8 cellular contexts compared by ENCODE assay signal in genomic region chr14:32202941-32203882, GRCh38. TPM values are rescaled to one million over a fixed set of nuclear protein-coding genes. Genes with fewer than 3 reads are reported as not detected.
A peak's percentile ranks its signal among the peaks of the same experiment; 100 is the strongest.
DNase-seq lines count a peak whose midpoint lies in the region; ATAC-seq and TF ChIP-seq lines count a peak whose summit lies in the region.

Gene RNU6-8, minus strand, starts transcription at chr14:32203269.

- CTCF ChIA-PET in OCI-LY7 (lab: Charles Lee; ENCODE audit: unreplicated experiment) = no interaction called here

- DNase-seq in D341Med (ENCODE audit: low spot score) (peak; percentile 96), OCI-LY7 (ENCODE audit: low spot score) (peak; percentile 93)
- peak; percentile 86 for DNase-seq in activated T-cell treated with anti-CD3 and anti-CD28 coated beads, Interleukin-2, amount 50 U/mL, for 1 hour
- peak; percentile 88 for DNase-seq in stimulated activated CD8-positive, alpha-beta memory T cell treated with anti-CD3 and anti-CD28 coated beads, Interleukin-4, amount 100 ng/mL, for 48 hours

- H4K20me1 ChIP-seq in OCI-LY7 (ENCODE audit: insufficient read depth, low read length) = no peaks in the 10 kb centered on the region

- POLR2A ChIA-PET in OCI-LY7 (lab: Charles Lee) = interaction anchor here (0.7 to 1.1 kb wide), 2 partner anchors 128 to 363 kb away, joined by 3 to 4 read pairs; no protein-coding TSS in a partner anchor

- H3K4me1 ChIP-seq in HUES6 (ENCODE audit: control insufficient read depth, insufficient read depth, low read length) (peaks cover 4% of the 10 kb centered on the region; the same call in 1 of the 2 replicates), OCI-LY7 (ENCODE audit: insufficient read depth, low read length, poor library complexity, severe bottlenecking) (peaks cover 39% of the 10 kb centered on the region), esophagus (ENCODE audit: control insufficient read depth in 2 of 2, insufficient read depth in 2 of 2, low read length in 1 of 2) (peaks cover 0 to 2% of the 10 kb centered on the region in 2 donors), mucosa of stomach (ENCODE audit: control insufficient read depth, insufficient read depth, low read length) (peaks cover 11% of the 10 kb centered on the region)

- peak within 1 kb of the TSS; percentile 96 for H3K4me2 ChIP-seq in OCI-LY7 (ENCODE audit: low read length)

- no TSS peak for BruUV-seq in OCI-LY7 (replicated peaks; lab: Mats Ljungman, UMichigan)

- H3K9ac ChIP-seq in HUES6 (ENCODE audit: low read length) (peak within 1 kb of the TSS; percentile 99), mucosa of stomach (ENCODE audit: low read length) (peak within 1 kb of the TSS; percentile 67)

- H3K27me3 ChIP-seq in HUES6 (ENCODE audit: control insufficient read depth, insufficient read depth, low read length) = 0 out of 2 replicates have a peak, but pooled peaks cover 4% of the 10 kb centered on the region
- H3K27me3 ChIP-seq in esophagus (ENCODE audit: control insufficient read depth in 1 of 2, insufficient read depth in 2 of 2, low read length in 2 of 2) = no peaks in the 10 kb centered on the region
- H3K27me3 ChIP-seq in mucosa of stomach (ENCODE audit: control insufficient read depth, insufficient read depth, low read length) = peaks cover 20% of the 10 kb centered on the region

- H3K4me3 ChIP-seq in HUES6 (ENCODE audit: low read depth, low read length) (peak within 1 kb of the TSS; percentile 73), OCI-LY7 (ENCODE audit: low read depth, low read length, poor library complexity, severe bottlenecking) (peak within 1 kb of the TSS; percentile 80), esophagus (ENCODE audit: low read depth in 1 of 2, low read length in 2 of 2) (peak within 1 kb of the TSS; percentile 74 to 81), mucosa of stomach (ENCODE audit: low read length) (peak within 1 kb of the TSS; percentile 69)

- H3K79me2 ChIP-seq in OCI-LY7 (ENCODE audit: insufficient read depth, low read depth, low read length) = no peaks in the 10 kb centered on the region

- WGBS in esophagus, 2 donors = 0% methylated on average over 60 of the region's 60 CpGs

- no peaks in the 10 kb centered on the region for H3K9me2 ChIP-seq in OCI-LY7 (ENCODE audit: insufficient read depth, low read length)

- H3K27ac ChIP-seq in HUES6 (ENCODE audit: low read depth, low read length) (peak within 1 kb of the TSS; percentile 99), OCI-LY7 (ENCODE audit: low read depth, low read length, poor library complexity, severe bottlenecking) (peak within 1 kb of the TSS; percentile 31), esophagus (ENCODE audit: low read depth in 2 of 2, low read length in 1 of 2) (peak within 1 kb of the TSS; percentile 79 to 92)

- TF ChIP-seq CTCF in OCI-LY7 (conservative IDR thresholded peaks at IDR 0.05; ENCODE audit: low read length) = no peak

- H3K9me3 ChIP-seq in HUES6 (ENCODE audit: control insufficient read depth, insufficient read depth, low read depth, low read length) (no peaks in the 10 kb centered on the region), OCI-LY7 (ENCODE audit: low read length) (no peaks in the 10 kb centered on the region), esophagus (ENCODE audit: control insufficient read depth in 2 of 2, insufficient read depth in 1 of 2, low read depth in 1 of 2, low read length in 1 of 2) (no peaks in the 10 kb centered on the region), mucosa of stomach (ENCODE audit: control insufficient read depth, low read length) (no peaks in the 10 kb centered on the region)

- ATAC-seq in GM21515 (IDR thresholded peaks at IDR 0.05; ENCODE audit: unreplicated experiment) = peak; percentile 67

- peak within 1 kb of the TSS; percentile 97 for H2AFZ ChIP-seq in OCI-LY7 (ENCODE audit: low read length)

- intact Hi-C loops in OCI-LY7 (cut with micrococcal nuclease; ENCODE audit: unreplicated experiment) = loop anchor here (1.0 to 10.0 kb wide), 6 partner anchors 127 to 1641 kb away; partner anchors contain the start of genes DTD2, HECTD1, NUBPL and SCFD1

- H3K36me3 ChIP-seq in HUES6 (ENCODE audit: control insufficient read depth, insufficient read depth, low read length) = no peaks in the 10 kb centered on the region
- H3K36me3 ChIP-seq in OCI-LY7 (ENCODE audit: insufficient read depth, low read length) = no peaks in the 10 kb centered on the region
- H3K36me3 ChIP-seq in esophagus (ENCODE audit: control insufficient read depth in 2 of 2, insufficient read depth in 2 of 2, low read length in 1 of 2) = no peaks in the 10 kb centered on the region
- no peaks in the 10 kb centered on the region for H3K36me3 ChIP-seq in mucosa of stomach (ENCODE audit: control insufficient read depth, insufficient read depth, low read length)

RNA-seq across cellular contexts. Expression of gene RNU6-8, which starts in this region (rescaled TPM):
- total RNA-seq in OCI-LY7 (2014; rRNA removed; shearing (Covaris generic)) = not detected in 2 replicates
- not detected in 2 replicates for total RNA-seq in OCI-LY7 (2022)
- not detected for polyA plus RNA-seq in esophagus

Comparison
In these comparisons a context has a peak if more than half of its experiments do, and no peak if none do; other contexts are left out.
1. Peak in every context shown above with its lines: DNase-seq, ATAC-seq, H3K4me3 ChIP-seq and H3K27ac ChIP-seq.
2. Peak in DNase-seq, H3K4me3 ChIP-seq, H3K27ac ChIP-seq and H3K4me2 ChIP-seq in OCI-LY7; RNA of the gene not detected or under 1 TPM.
3. H3K27ac ChIP-seq: peak in every context shown above with its lines; median percentile 99 in HUES6; 86 in esophagus; 31 in OCI-LY7.